Comparison of ENCODE assay signal across 32 cellular contexts in the genomic region with DNA sequence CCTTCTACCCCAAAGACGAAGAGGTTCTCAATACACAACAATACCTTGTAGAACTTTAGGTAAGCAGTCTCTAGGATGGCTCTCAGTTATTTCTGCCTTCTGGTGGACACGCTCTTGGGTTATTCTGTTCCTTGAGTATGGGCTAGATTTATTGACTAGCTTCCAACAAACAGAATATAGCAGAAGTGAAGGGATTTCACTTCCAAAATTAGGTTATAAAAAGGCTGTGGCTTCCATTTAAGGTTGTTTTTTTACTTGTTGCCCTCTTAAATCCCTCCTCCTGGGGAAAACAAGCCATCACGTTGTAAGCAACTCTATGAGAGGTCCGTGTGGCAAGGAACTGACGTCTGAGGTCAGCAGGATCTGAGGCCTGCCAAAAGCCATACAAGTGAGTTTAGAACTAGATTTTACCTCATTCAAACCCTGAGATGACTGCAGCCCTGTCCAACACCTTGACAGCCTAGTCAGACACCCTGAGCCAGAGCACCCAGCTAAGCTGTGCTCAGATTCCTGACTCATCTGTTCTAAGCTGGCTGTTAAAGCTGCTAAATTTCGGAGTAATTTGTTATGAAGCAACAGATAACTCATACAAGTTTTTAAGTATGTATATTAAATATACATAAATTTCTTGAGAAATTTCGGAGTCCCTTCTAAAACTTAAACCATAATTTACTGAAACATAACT.
"Had no signal": no experiment of that assay in that cellular context is flagged by ENCODE, and none has a peak within 500 bp of the region (broad histone marks: within the 10 kb centered on the region; RNA-seq: fewer than 3 reads in every experiment).

No MANE protein-coding gene starts in this region.

- H3K36me3 ChIP-seq: ascending aorta, breast epithelium, cardiac muscle cell, colonic mucosa, gastrocnemius medialis, heart left ventricle had no signal

- H3K27ac Mint-ChIP-seq: activated CD4-positive, alpha-beta memory T cell treated with anti-CD3 and anti-CD28 coated beads, Interleukin-2, amount 10 ng/mL, durations not matched to agents 7 days and 5 days; activated CD4-positive, alpha-beta T cell treated with anti-CD3 and anti-CD28 coated beads, Interleukin-2, amount 10 ng/mL, durations not matched to agents 7 days and 5 days; activated naive CD4-positive, alpha-beta T cell treated with anti-CD3 and anti-CD28 coated beads, Interleukin-2, amount 10 ng/mL, durations not matched to agents 7 days and 5 days; activated naive CD4-positive, alpha-beta T cell treated with anti-CD3 and anti-CD28 coated beads, Interleukin-2, amount 50 U/mL, for 72 hours; activated naive CD8-positive, alpha-beta T cell treated with anti-CD3 and anti-CD28 coated beads, Interleukin-2, amount 10 ng/mL, durations not matched to agents 7 days and 5 days; activated T-cell treated with anti-CD3 and anti-CD28 coated beads, Interleukin-2, amount 50 U/mL, for 24 hours; activated T-cell treated with anti-CD3 and anti-CD28 coated beads, Interleukin-2, amount 50 U/mL, for 72 hours; brain; T-helper 17 cell; T-helper 2 cell treated with Interferon-gamma antibody and Interleukin-4, amounts not matched to agents 5 μg/mL and 100 μg/mL, for 36 hours had no signal

- H3K4me3 ChIP-seq: ascending aorta, breast epithelium, cardiac muscle cell, colonic mucosa, gastrocnemius medialis, heart left ventricle had no signal

- H3K27me3 Mint-ChIP-seq: activated CD4-positive, alpha-beta memory T cell treated with anti-CD3 and anti-CD28 coated beads, Interleukin-2, amount 10 ng/mL, durations not matched to agents 7 days and 5 days; activated CD4-positive, alpha-beta T cell treated with anti-CD3 and anti-CD28 coated beads, Interleukin-2, amount 10 ng/mL, durations not matched to agents 7 days and 5 days; activated naive CD4-positive, alpha-beta T cell treated with anti-CD3 and anti-CD28 coated beads, Interleukin-2, amount 10 ng/mL, durations not matched to agents 7 days and 5 days; activated naive CD8-positive, alpha-beta T cell treated with anti-CD3 and anti-CD28 coated beads, Interleukin-2, amount 10 ng/mL, durations not matched to agents 7 days and 5 days; activated T-cell treated with anti-CD3 and anti-CD28 coated beads, Interleukin-2, amount 50 U/mL, for 24 hours; T-helper 17 cell had no signal

- H3K27ac ChIP-seq: ascending aorta, breast epithelium, cardiac muscle cell, colonic mucosa, epithelial cell of prostate, gastrocnemius medialis, heart left ventricle had no signal

- H3K9me3 ChIP-seq: ascending aorta, breast epithelium, colonic mucosa, gastrocnemius medialis, heart left ventricle had no signal

- H3K4me3 Mint-ChIP-seq: activated CD4-positive, alpha-beta memory T cell treated with anti-CD3 and anti-CD28 coated beads, Interleukin-2, amount 10 ng/mL, durations not matched to agents 7 days and 5 days; activated CD4-positive, alpha-beta T cell treated with anti-CD3 and anti-CD28 coated beads, Interleukin-2, amount 10 ng/mL, durations not matched to agents 7 days and 5 days; activated naive CD4-positive, alpha-beta T cell treated with anti-CD3 and anti-CD28 coated beads, Interleukin-2, amount 10 ng/mL, durations not matched to agents 7 days and 5 days; activated naive CD8-positive, alpha-beta T cell treated with anti-CD3 and anti-CD28 coated beads, Interleukin-2, amount 10 ng/mL, durations not matched to agents 7 days and 5 days; activated T-cell treated with anti-CD3 and anti-CD28 coated beads, Interleukin-2, amount 50 U/mL, for 24 hours; activated T-cell treated with anti-CD3 and anti-CD28 coated beads, Interleukin-2, amount 50 U/mL, for 72 hours; brain; T-helper 17 cell; T-helper 2 cell treated with Interferon-gamma antibody and Interleukin-4, amounts not matched to agents 5 μg/mL and 100 μg/mL, for 36 hours had no signal

- FAIRE-seq: endothelial cell of umbilical vein had no signal

- H3K9me3 Mint-ChIP-seq: activated CD4-positive, alpha-beta memory T cell treated with anti-CD3 and anti-CD28 coated beads, Interleukin-2, amount 10 ng/mL, durations not matched to agents 7 days and 5 days; activated naive CD4-positive, alpha-beta T cell treated with anti-CD3 and anti-CD28 coated beads, Interleukin-2, amount 10 ng/mL, durations not matched to agents 7 days and 5 days; activated naive CD8-positive, alpha-beta T cell treated with anti-CD3 and anti-CD28 coated beads, Interleukin-2, amount 10 ng/mL, durations not matched to agents 7 days and 5 days; activated T-cell treated with anti-CD3 and anti-CD28 coated beads, Interleukin-2, amount 50 U/mL, for 24 hours; activated T-cell treated with anti-CD3 and anti-CD28 coated beads, Interleukin-2, amount 50 U/mL, for 72 hours; T-helper 2 cell treated with Interferon-gamma antibody and Interleukin-4, amounts not matched to agents 5 μg/mL and 100 μg/mL, for 36 hours had no signal

- DNase-seq: activated CD4-positive, alpha-beta memory T cell treated with anti-CD3 and anti-CD28 coated beads, Interleukin-2, amount 10 ng/mL, durations not matched to agents 7 days and 5 days; activated CD4-positive, alpha-beta T cell treated with anti-CD3 and anti-CD28 coated beads for 1 hour; activated CD4-positive, alpha-beta T cell treated with anti-CD3 and anti-CD28 coated beads for 4 hours; activated CD4-positive, alpha-beta T cell treated with anti-CD3 and anti-CD28 coated beads, Interleukin-2, amount 10 ng/mL, durations not matched to agents 7 days and 5 days; activated CD4-positive, alpha-beta T cell treated with anti-CD3 and anti-CD28 coated beads, Interleukin-2, amount 50 U/mL, for 4 hours; activated CD8-positive, alpha-beta memory T cell treated with anti-CD3 and anti-CD28 coated beads, Interleukin-2, amount 50 U/mL, for 48 hours; activated gamma-delta T cell; activated naive CD4-positive, alpha-beta T cell; activated naive CD4-positive, alpha-beta T cell treated with anti-CD3 and anti-CD28 coated beads, Interleukin-2, amount 10 ng/mL, durations not matched to agents 7 days and 5 days; activated naive CD8-positive, alpha-beta T cell treated with anti-CD3 and anti-CD28 coated beads, Interleukin-2, amount 10 ng/mL, durations not matched to agents 7 days and 5 days; activated T-cell treated with anti-CD3 and anti-CD28 coated beads for 4 hours; activated T-cell treated with anti-CD3 and anti-CD28 coated beads, Interleukin-2, amount 50 U/mL, for 24 hours; activated T-cell treated with anti-CD3 and anti-CD28 coated beads, Interleukin-2, amount 50 U/mL, for 72 hours; central memory CD4-positive, alpha-beta T cell; cerebellar nuclear complex; colonic mucosa; effector CD8-positive, alpha-beta T cell; foreskin fibroblast; gastrocnemius medialis; glutamatergic neuron; heart left ventricle; T-helper 1 cell; T-helper 17 cell; T1000 had no signal

- H3K4me1 ChIP-seq: ascending aorta, breast epithelium, colonic mucosa, gastrocnemius medialis, heart left ventricle had no signal

- H3K27me3 ChIP-seq: ascending aorta, breast epithelium, cardiac muscle cell, colonic mucosa, gastrocnemius medialis, heart left ventricle had no signal
